Comparison of ENCODE assay signal across 8 cellular contexts in the genomic region with DNA sequence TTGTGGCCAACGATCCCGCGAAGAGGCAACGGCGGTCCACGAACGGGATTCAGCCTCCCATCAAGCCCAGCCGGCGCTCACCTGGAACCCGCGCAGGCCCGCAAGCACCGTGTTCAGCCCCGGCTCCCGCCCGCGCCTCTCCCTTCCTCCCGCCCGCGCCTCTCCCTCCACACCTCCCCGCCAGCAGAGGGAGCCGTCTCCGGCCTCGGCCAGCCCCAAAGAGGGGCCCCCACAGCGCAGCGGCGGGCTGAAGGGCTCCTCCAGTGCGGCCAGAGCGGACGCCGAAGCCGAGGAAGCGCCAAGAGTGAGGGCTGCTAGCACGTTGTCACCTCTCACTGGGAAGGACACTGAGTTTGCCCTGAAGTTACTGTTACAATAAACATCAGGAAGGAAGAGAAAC. TPM values are rescaled to one million over a fixed set of nuclear protein-coding genes. Genes with fewer than 3 reads are reported as not detected.
DNase-seq lines count a peak whose midpoint lies in the region; ATAC-seq and TF ChIP-seq lines count a peak whose summit lies in the region.

No MANE protein-coding gene starts in this region.

- H3K9me3 ChIP-seq in PC-9 (ENCODE audit: insufficient read depth, low read depth) (no peaks in the 10 kb centered on the region; the same call in 1 of the 2 replicates), mesodermal cell (ENCODE audit: control insufficient read depth, low read length) (peaks cover 6% of the 10 kb centered on the region), SJCRH30 (replicated peaks) (peaks cover 8% of the 10 kb centered on the region; the same call in 1 of the 2 replicates)

- BruUV-seq in PC-9 (replicated peaks; lab: Mats Ljungman, UMichigan), result no TSS peak

- POLR2A ChIA-PET in BJ (lab: Charles Lee), result no interaction called here
- POLR2A ChIA-PET in PC-9 (lab: Charles Lee; ENCODE audit: unreplicated experiment), result no interaction called here

- H3K36me3 ChIP-seq in BJ (ENCODE audit: control insufficient read depth, insufficient read depth, low read length) (no peaks in the 10 kb centered on the region), PC-9 (ENCODE audit: low read depth) (no peaks in the 10 kb centered on the region), mesodermal cell (ENCODE audit: control insufficient read depth, insufficient read depth, low read length) (no peaks in the 10 kb centered on the region), SJCRH30 (no peaks in the 10 kb centered on the region)

- intact Hi-C loops in PC-9 (cut with micrococcal nuclease; ENCODE audit: unreplicated experiment), result loop anchor here (2.0 to 10.0 kb wide), 4 partner anchors 78 to 538 kb away; partner anchors contain the start of gene SDC1

- H3K4me3 ChIP-seq in BJ (ENCODE audit: low read depth, low read length) (peak overlapping the region; percentile 20), PC-9 (peak overlapping the region; percentile 68), mesodermal cell (ENCODE audit: extremely low read depth, insufficient read depth, low read length, poor library complexity, severe bottlenecking) (peak overlapping the region; percentile 11), SJCRH30 (no peak overlapping the region)

- peak overlapping the region; percentile 91 for H2AFZ ChIP-seq in PC-9

- H3K4me1 ChIP-seq in PC-9 (replicated peaks; ENCODE audit: insufficient read depth), result peaks cover 45% of the 10 kb centered on the region
- H3K4me1 ChIP-seq in mesodermal cell (ENCODE audit: control insufficient read depth, insufficient read depth, low read length, poor library complexity, severe bottlenecking), result peaks cover 2% of the 10 kb centered on the region
- no peaks in the 10 kb centered on the region for H3K4me1 ChIP-seq in SJCRH30

- H3K27ac ChIP-seq in PC-9, result peak overlapping the region; percentile 32; the same call in 1 of the 2 replicates
- H3K27ac ChIP-seq in mesodermal cell (ENCODE audit: low read depth, low read length, severe bottlenecking), result no peak overlapping the region
- no peak overlapping the region for H3K27ac ChIP-seq in SJCRH30

- ATAC-seq in HG03354 (IDR thresholded peaks at IDR 0.05; ENCODE audit: poor library complexity, severe bottlenecking, unreplicated experiment) (no peak), GM19397 (IDR thresholded peaks at IDR 0.05; ENCODE audit: unreplicated experiment) (no peak)

- H3K79me2 ChIP-seq in PC-9 (ENCODE audit: low read depth), result no peaks in the 10 kb centered on the region

- peaks cover 21% of the 10 kb centered on the region for H3F3A ChIP-seq in PC-9 (ENCODE audit: insufficient read depth, low read depth)

- no peaks in the 10 kb centered on the region for H3K9me2 ChIP-seq in PC-9 (ENCODE audit: insufficient read depth)

- H3K27me3 ChIP-seq in BJ (ENCODE audit: control insufficient read depth, insufficient read depth, low read length) (no peaks in the 10 kb centered on the region; the same call in 1 of the 2 replicates), PC-9 (ENCODE audit: insufficient read depth, low read depth) (no peaks in the 10 kb centered on the region), SJCRH30 (0 out of 2 replicates have a peak, but pooled peaks cover 4% of the 10 kb centered on the region)

- peak overlapping the region; percentile 89 for H3K4me2 ChIP-seq in PC-9

- H4K20me1 ChIP-seq in PC-9 (ENCODE audit: insufficient read depth), result no peaks in the 10 kb centered on the region

- 20 to 35% methylated on average over 8 to 32 of the region's 34 CpGs for WGBS in mesodermal cell (ENCODE audit: insufficient coverage in 2 of 2), 2 experiments

- no peak for DNase-seq in BJ (ENCODE audit: low read depth)
- DNase-seq in PC-9, result peak; percentile 70 to 83
- peak; percentile 76 for DNase-seq in dermis blood vessel endothelial cell
- DNase-seq in SJCRH30, result no peak
- no peak for DNase-seq in C1 segment of cervical spinal cord (lab: John Stamatoyannopoulos, UW)

- CTCF ChIA-PET in BJ (lab: Yijun Ruan, JAX) (interaction anchor here (0.6 to 2.2 kb wide), 4 partner anchors 11 to 581 kb away, joined by 3 to 7 read pairs (median 6); no protein-coding TSS in a partner anchor), PC-9 (lab: Charles Lee) (interaction anchor here (0.7 to 2.1 kb wide), 2 partner anchors 126 to 184 kb away, joined by 4 to 11 read pairs; no protein-coding TSS in a partner anchor)

- TF ChIP-seq CTCF in BJ (IDR thresholded peaks at IDR 0.05; ENCODE audit: insufficient read depth, low read depth, low read length), result peak; percentile 59
- TF ChIP-seq CTCF in PC-9 (conservative IDR thresholded peaks at IDR 0.05), result peak; percentile 92

RNA-seq across cellular contexts. Expression of gene LAPTM4A, which starts 55.3 kb away (rescaled TPM):
- 379 and 855 TPM in 2 replicates for polyA plus RNA-seq in BJ (2011; rRNA removed)
- polyA minus RNA-seq in BJ (2011; rRNA and poly(A)+ RNA removed), result 121 and 162 TPM in 2 replicates
- 96.6 and 125 TPM in 2 replicates for total RNA-seq in PC-9 (2021)
- 79.5 and 134 TPM in 2 replicates for total RNA-seq in dermis blood vessel endothelial cell
- 287 TPM for polyA plus RNA-seq in mesodermal cell (2013, experiment 1 of 2)
- polyA plus RNA-seq in mesodermal cell (2013, experiment 2 of 2), result 279 TPM
- 121 and 133 TPM in 2 replicates for total RNA-seq in SJCRH30 (2014; rRNA removed; shearing (Covaris generic))

Comparison
In these comparisons a context has a peak if more than half of its experiments do, and no peak if none do; other contexts are left out.
1. DNase-seq: peak in PC-9 (2 of 2) and dermis blood vessel endothelial cell (single experiment); none in BJ (single experiment), SJCRH30 (0 of 2) and C1 segment of cervical spinal cord (0 of 14).